8 cellular contexts compared by ENCODE assay signal in genomic region chr1:21638531-21639341, GRCh38. TPM values are rescaled to one million over a fixed set of nuclear protein-coding genes. Genes with fewer than 3 reads are reported as not detected.
DNase-seq lines count a peak whose midpoint lies in the region; ATAC-seq and TF ChIP-seq lines count a peak whose summit lies in the region.

No MANE protein-coding gene starts in this region.

- no peak for TF ChIP-seq CTCF in kidney epithelial cell (IDR thresholded peaks at IDR 0.05; ENCODE audit: insufficient read depth, low read length, poor library complexity, severe bottlenecking)

- no peaks in the 10 kb centered on the region for H3K36me3 ChIP-seq in kidney epithelial cell (ENCODE audit: control insufficient read depth, insufficient read depth, low read length)

- H3K27me3 ChIP-seq in kidney epithelial cell (ENCODE audit: control insufficient read depth, insufficient read depth, low read length) = no peaks in the 10 kb centered on the region

- ATAC-seq in HG03045 (IDR thresholded peaks at IDR 0.05; ENCODE audit: unreplicated experiment) = no peak
- ATAC-seq in GM21447 (IDR thresholded peaks at IDR 0.05; ENCODE audit: unreplicated experiment) = no peak

- in situ Hi-C loops in ACHN (cut with HindIII; ENCODE audit: low pct_ligation_motif_present, low pct_unique_long_range_greater_than_20kb, low sequenced_read_pairs) = no loop called here

- H3K4me3 ChIP-seq in kidney epithelial cell (ENCODE audit: low read depth, low read length) = no peak overlapping the region

- DNase-seq in ACHN (peak; percentile 71), HUDEP-2 (lab: John Stamatoyannopoulos, UW; ENCODE audit: unreplicated experiment in 76 of 76) (peak in 62 of 76 experiments; percentile 13 to 77 (median 46)), kidney epithelial cell (ENCODE audit: low read depth) (peak; percentile 88), NCI-H774 (lab: John Stamatoyannopoulos, UW) (no peak), NOMO-1 treated with dmso at 0.1 percent for 144 hours (lab: John Stamatoyannopoulos, UW; ENCODE audit: unreplicated experiment) (no peak)
- peak; percentile 26 to 30 for DNase-seq in activated T-cell treated with anti-CD3 and anti-CD28 coated beads, Interleukin-2, amount 50 U/mL, for 48 hours

RNA-seq across cellular contexts. Expression of gene RAP1GAP, which starts 30.4 kb away (rescaled TPM):
- total RNA-seq in kidney epithelial cell = 7.1 and 9.0 TPM in 2 replicates

Comparison
In these comparisons a context has a peak if more than half of its experiments do, and no peak if none do; other contexts are left out.
1. DNase-seq: peak in ACHN (single experiment), HUDEP-2 (62 of 76), activated T-cell treated with anti-CD3 and anti-CD28 coated beads, Interleukin-2, amount 50 U/mL, for 48 hours (2 of 2) and kidney epithelial cell (single experiment); none in NCI-H774 (single experiment) and NOMO-1 treated with dmso at 0.1 percent for 144 hours (single experiment).